In the genomic region with DNA sequence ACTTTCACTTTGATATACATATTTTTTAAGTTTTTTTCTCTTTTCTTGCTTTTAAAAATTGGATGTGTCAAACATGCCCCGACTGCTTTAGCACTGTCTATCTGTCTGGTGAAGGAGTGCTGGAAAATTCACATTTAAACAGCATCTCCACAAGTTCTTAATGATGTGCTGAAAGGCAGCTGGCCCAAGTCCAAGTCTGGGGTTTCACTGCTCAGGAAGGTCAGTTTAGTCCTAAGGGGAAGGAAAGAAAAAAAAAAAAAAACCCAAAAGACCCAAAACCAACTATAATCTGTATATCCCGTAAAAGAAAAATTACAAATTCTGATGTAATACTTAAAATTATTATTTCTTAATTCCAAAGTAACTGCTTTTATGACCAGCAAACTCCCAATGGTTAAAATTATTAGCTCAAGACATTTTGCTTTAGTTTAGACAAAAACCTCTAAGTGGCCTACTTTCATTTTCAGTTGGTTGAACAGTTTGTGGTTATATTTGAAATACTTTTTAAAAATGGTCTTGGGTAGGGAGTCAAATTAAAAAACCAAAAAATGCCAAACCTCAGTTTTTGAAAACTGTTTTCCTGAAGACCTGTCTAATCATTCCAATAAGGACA, we compare ENCODE assay signal across 2 cellular contexts.
TF ChIP-seq lines count a peak whose summit lies in the region.

No MANE protein-coding gene starts in this region.

TF ChIP-seq in SK-N-SH, 30 proteins besides CTCF, POLR2A, EP300 and RAD21 (continued from another document):
- TF ChIP-seq, protein P1, sequence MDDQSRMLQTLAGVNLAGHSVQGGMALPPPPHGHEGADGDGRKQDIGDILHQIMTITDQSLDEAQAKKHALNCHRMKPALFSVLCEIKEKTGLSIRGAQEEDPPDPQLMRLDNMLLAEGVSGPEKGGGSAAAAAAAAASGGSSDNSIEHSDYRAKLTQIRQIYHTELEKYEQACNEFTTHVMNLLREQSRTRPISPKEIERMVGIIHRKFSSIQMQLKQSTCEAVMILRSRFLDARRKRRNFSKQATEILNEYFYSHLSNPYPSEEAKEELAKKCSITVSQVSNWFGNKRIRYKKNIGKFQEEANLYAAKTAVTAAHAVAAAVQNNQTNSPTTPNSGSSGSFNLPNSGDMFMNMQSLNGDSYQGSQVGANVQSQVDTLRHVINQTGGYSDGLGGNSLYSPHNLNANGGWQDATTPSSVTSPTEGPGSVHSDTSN (IDR thresholded peaks at IDR 0.05), result peak; percentile 67

TF ChIP-seq in SK-N-SH treated with all-trans-retinoic acid at 6 μM for 48 hours, 23 proteins besides CTCF, POLR2A, EP300 and RAD21 (continued from another document):
- TF ChIP-seq, protein P2, sequence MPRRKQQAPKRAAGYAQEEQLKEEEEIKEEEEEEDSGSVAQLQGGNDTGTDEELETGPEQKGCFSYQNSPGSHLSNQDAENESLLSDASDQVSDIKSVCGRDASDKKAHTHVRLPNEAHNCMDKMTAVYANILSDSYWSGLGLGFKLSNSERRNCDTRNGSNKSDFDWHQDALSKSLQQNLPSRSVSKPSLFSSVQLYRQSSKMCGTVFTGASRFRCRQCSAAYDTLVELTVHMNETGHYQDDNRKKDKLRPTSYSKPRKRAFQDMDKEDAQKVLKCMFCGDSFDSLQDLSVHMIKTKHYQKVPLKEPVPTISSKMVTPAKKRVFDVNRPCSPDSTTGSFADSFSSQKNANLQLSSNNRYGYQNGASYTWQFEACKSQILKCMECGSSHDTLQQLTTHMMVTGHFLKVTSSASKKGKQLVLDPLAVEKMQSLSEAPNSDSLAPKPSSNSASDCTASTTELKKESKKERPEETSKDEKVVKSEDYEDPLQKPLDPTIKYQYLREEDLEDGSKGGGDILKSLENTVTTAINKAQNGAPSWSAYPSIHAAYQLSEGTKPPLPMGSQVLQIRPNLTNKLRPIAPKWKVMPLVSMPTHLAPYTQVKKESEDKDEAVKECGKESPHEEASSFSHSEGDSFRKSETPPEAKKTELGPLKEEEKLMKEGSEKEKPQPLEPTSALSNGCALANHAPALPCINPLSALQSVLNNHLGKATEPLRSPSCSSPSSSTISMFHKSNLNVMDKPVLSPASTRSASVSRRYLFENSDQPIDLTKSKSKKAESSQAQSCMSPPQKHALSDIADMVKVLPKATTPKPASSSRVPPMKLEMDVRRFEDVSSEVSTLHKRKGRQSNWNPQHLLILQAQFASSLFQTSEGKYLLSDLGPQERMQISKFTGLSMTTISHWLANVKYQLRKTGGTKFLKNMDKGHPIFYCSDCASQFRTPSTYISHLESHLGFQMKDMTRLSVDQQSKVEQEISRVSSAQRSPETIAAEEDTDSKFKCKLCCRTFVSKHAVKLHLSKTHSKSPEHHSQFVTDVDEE (CRISPR knock-in tag; IDR thresholded peaks at IDR 0.05), result no peak
- TF ChIP-seq ZNF8 (CRISPR knock-in tag; IDR thresholded peaks at IDR 0.05), result no peak
- no peak for TF ChIP-seq ZFP3 (CRISPR knock-in tag; IDR thresholded peaks at IDR 0.05)
- TF ChIP-seq, protein P3, sequence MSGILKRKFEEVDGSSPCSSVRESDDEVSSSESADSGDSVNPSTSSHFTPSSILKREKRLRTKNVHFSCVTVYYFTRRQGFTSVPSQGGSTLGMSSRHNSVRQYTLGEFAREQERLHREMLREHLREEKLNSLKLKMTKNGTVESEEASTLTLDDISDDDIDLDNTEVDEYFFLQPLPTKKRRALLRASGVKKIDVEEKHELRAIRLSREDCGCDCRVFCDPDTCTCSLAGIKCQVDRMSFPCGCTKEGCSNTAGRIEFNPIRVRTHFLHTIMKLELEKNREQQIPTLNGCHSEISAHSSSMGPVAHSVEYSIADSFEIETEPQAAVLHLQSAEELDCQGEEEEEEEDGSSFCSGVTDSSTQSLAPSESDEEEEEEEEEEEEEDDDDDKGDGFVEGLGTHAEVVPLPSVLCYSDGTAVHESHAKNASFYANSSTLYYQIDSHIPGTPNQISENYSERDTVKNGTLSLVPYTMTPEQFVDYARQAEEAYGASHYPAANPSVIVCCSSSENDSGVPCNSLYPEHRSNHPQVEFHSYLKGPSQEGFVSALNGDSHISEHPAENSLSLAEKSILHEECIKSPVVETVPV (CRISPR knock-in tag; IDR thresholded peaks at IDR 0.05), result no peak
